ENCODE assay signal across 24 cellular contexts in the genomic region with DNA sequence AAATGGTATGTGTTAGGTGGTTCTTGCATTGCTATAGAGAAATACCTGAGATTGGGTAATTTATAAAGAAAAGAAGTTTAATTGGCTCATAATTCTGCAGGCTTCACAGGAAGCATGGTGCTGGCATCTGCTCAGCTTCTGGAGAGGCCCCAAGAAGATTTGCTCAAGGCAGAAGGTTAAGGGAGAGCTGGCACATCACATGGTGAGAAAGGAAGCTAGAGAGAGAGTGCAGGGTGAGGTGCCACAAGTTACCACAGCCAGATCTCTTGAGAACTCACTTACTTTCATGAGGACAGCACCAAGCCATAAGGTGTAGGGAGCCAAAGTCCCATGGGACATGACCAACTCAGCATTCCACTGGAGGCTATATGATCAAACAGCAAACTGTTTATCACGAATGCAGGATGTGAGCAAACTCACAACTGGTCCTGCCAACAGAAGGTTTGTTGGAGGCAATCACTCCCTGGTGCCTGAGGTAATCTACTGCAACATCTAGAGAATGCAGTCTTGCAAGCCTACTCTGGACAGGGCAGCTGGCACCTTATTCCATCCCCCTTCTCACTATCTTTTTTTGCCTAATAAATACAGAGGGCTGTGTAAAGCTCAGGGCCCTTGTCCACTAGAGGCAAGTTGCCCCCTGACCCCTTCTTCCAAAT. TPM values are rescaled to one million over a fixed set of nuclear protein-coding genes. Genes with fewer than 3 reads are reported as not detected.
"Had no signal": no experiment of that assay in that cellular context is flagged by ENCODE, and none has a peak within 500 bp of the region (broad histone marks: within the 10 kb centered on the region; RNA-seq: fewer than 3 reads in every experiment).

No MANE protein-coding gene starts in this region.

- ATAC-seq: activated CD4-positive, CD25-positive, alpha-beta regulatory T cell treated with anti-CD3 and anti-CD28 coated beads, Interleukin-2, amount 50 U/mL, for 24 hours; activated CD8-positive, alpha-beta T cell treated with anti-CD3 and anti-CD28 coated beads, Interleukin-2, amount 10 ng/mL, durations not matched to agents 7 days and 5 days; gastrocnemius medialis; stimulated activated naive CD8-positive, alpha-beta T cell treated with anti-CD3 and anti-CD28 coated beads, Interleukin-15, Interleukin-2, amounts not matched to agents 100 U/mL and 50 U/mL, for 24 hours; T-cell; upper lobe of right lung had no signal

- H3K27ac ChIP-seq: esophagus muscularis mucosa, gastrocnemius medialis, prostate gland, upper lobe of right lung, VCaP had no signal

- H3K9me3 Mint-ChIP-seq: brain, T-cell had no signal

- H3K27me3 ChIP-seq: gastrocnemius medialis, upper lobe of right lung had no signal

- H3K27me3 Mint-ChIP-seq: naive B cell, T-cell had no signal

- H3K4me3 Mint-ChIP-seq: activated CD4-positive, alpha-beta T cell treated with anti-CD3 and anti-CD28 coated beads, Interleukin-2, amount 10 ng/mL, durations not matched to agents 7 days and 5 days; activated CD8-positive, alpha-beta T cell treated with anti-CD3 and anti-CD28 coated beads, Interleukin-2, amount 10 ng/mL, durations not matched to agents 7 days and 5 days; activated T-helper 1 cell treated with anti-CD3 and anti-CD28 coated beads, Interleukin-12 subunit alpha, Interleukin-12 subunit beta, Interleukin-2, Interleukin-4 antibody, amounts not matched to agents 30 ng/mL and 10 ng/mL and 1 ng/mL, durations not matched to agents 14 hours and 24 hours and 36 hours; brain; T-cell; T-helper 2 cell treated with Interferon-gamma antibody and Interleukin-4, amounts not matched to agents 5 μg/mL and 100 μg/mL, for 36 hours had no signal

- H3K4me1 ChIP-seq: esophagus muscularis mucosa, gastrocnemius medialis, prostate gland, upper lobe of right lung had no signal

- H3K4me3 ChIP-seq: esophagus muscularis mucosa, gastrocnemius medialis, prostate gland, upper lobe of right lung had no signal

- DNase-seq: activated CD4-positive, alpha-beta T cell treated with anti-CD3 and anti-CD28 coated beads, Interleukin-2, amount 10 ng/mL, durations not matched to agents 7 days and 5 days; activated CD8-positive, alpha-beta T cell treated with anti-CD3 and anti-CD28 coated beads, Interleukin-2, amount 10 ng/mL, durations not matched to agents 7 days and 5 days; activated gamma-delta T cell; activated naive CD4-positive, alpha-beta T cell treated with anti-CD3 and anti-CD28 coated beads, Interleukin-2, amount 50 U/mL, for 16 hours; aorta; caudate nucleus; dermis blood vessel endothelial cell; effector CD8-positive, alpha-beta T cell; gastrocnemius medialis; hippocampal formation; mesenchymal stem cell; naive B cell; stimulated activated CD4-positive, alpha-beta T cell treated with anti-CD3 and anti-CD28 coated beads, Interleukin-4, amount 100 ng/mL, for 1 hour; stimulated activated naive CD8-positive, alpha-beta T cell treated with anti-CD3 and anti-CD28 coated beads, Interleukin-15, Interleukin-2, amounts not matched to agents 100 U/mL and 50 U/mL, for 24 hours; T-cell; upper lobe of right lung had no signal

- H3K27ac Mint-ChIP-seq: activated CD4-positive, alpha-beta T cell treated with anti-CD3 and anti-CD28 coated beads, Interleukin-2, amount 10 ng/mL, durations not matched to agents 7 days and 5 days; activated CD8-positive, alpha-beta T cell treated with anti-CD3 and anti-CD28 coated beads, Interleukin-2, amount 10 ng/mL, durations not matched to agents 7 days and 5 days; activated T-helper 1 cell treated with anti-CD3 and anti-CD28 coated beads, Interleukin-12 subunit alpha, Interleukin-12 subunit beta, Interleukin-2, Interleukin-4 antibody, amounts not matched to agents 30 ng/mL and 10 ng/mL and 1 ng/mL, durations not matched to agents 14 hours and 24 hours and 36 hours; brain; naive B cell; T-cell; T-helper 2 cell treated with Interferon-gamma antibody and Interleukin-4, amounts not matched to agents 5 μg/mL and 100 μg/mL, for 36 hours had no signal

- H3K36me3 ChIP-seq: esophagus muscularis mucosa, gastrocnemius medialis, prostate gland, upper lobe of right lung had no signal

- H3K36me3 Mint-ChIP-seq: brain, naive B cell, T-cell had no signal

- H3K4me1 Mint-ChIP-seq: activated CD4-positive, alpha-beta T cell treated with anti-CD3 and anti-CD28 coated beads, Interleukin-2, amount 10 ng/mL, durations not matched to agents 7 days and 5 days; brain had no signal

RNA-seq across cellular contexts. Expression of a gene that starts 28.1 kb away (rescaled TPM):
- total RNA-seq: dermis blood vessel endothelial cell, osteocyte had no signal

RNA-seq across cellular contexts. Expression of a gene that starts 45.0 kb away (rescaled TPM):
- total RNA-seq: dermis blood vessel endothelial cell, osteocyte had no signal
